Comparison of ENCODE assay signal across 13 cellular contexts in the genomic region with DNA sequence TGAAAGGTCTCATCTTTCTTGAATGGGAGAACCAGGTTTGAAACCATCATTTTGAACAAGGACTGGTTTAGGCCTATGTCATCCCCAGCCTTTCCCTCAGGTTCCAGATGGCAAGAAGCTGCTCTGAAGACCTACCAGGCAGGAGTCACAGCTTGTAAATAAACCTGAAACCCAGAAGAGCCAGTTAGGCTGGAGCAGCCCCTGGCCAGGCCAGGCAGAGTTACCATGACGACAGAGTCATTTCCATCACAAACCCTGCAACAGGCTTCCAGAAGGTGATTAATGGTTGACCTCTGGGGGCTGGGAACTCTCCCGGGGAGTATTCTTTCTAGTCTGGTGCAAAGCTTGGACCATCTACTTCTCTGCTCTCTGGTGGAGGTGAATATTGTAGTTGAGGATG.
DNase-seq lines count a peak whose midpoint lies in the region; ATAC-seq and TF ChIP-seq lines count a peak whose summit lies in the region.
"Had no signal": no experiment of that assay in that cellular context is flagged by ENCODE, and none has a peak within 500 bp of the region (broad histone marks: within the 10 kb centered on the region; RNA-seq: fewer than 3 reads in every experiment).

No MANE protein-coding gene starts in this region.

- H3K36me3 ChIP-seq in BE2C (no peaks in the 10 kb centered on the region), mesodermal cell (ENCODE audit: control insufficient read depth, insufficient read depth, low read length) (no peaks in the 10 kb centered on the region)
- H3K36me3 ChIP-seq: upper lobe of left lung had no signal

- no peaks in the 10 kb centered on the region for H3K4me1 Mint-ChIP-seq in stimulated activated naive B cell treated with anti-CD40 and anti-IgM and Interleukin-4, amounts not matched to agents 10 μg/mL and 1 μg/mL and 100 μg/mL, for 72 hours
- H3K4me1 Mint-ChIP-seq: activated naive CD8-positive, alpha-beta T cell treated with anti-CD3 and anti-CD28 coated beads for 36 hours had no signal

- no peak overlapping the region for H3K4me3 ChIP-seq in BE2C (ENCODE audit: low read depth, low read length)
- H3K4me3 ChIP-seq in mesodermal cell (ENCODE audit: extremely low read depth, insufficient read depth, low read length, poor library complexity, severe bottlenecking), result no peak overlapping the region
- H3K4me3 ChIP-seq: upper lobe of left lung had no signal

- WGBS in mesodermal cell (ENCODE audit: insufficient coverage in 2 of 2), 2 experiments, result 20% methylated on average over 1 of the region's 2 CpGs

- no peaks in the 10 kb centered on the region for H3K9me3 Mint-ChIP-seq in stimulated activated naive B cell treated with anti-CD40 and anti-IgM and Interleukin-4, amounts not matched to agents 10 μg/mL and 1 μg/mL and 100 μg/mL, for 72 hours
- H3K9me3 Mint-ChIP-seq: activated naive CD8-positive, alpha-beta T cell treated with anti-CD3 and anti-CD28 coated beads for 36 hours had no signal

- no peak overlapping the region for H3K4me3 Mint-ChIP-seq in stimulated activated naive B cell treated with anti-CD40 and anti-IgM and Interleukin-4, amounts not matched to agents 10 μg/mL and 1 μg/mL and 100 μg/mL, for 72 hours
- H3K4me3 Mint-ChIP-seq: activated naive CD8-positive, alpha-beta T cell treated with anti-CD3 and anti-CD28 coated beads for 36 hours had no signal

- no peaks in the 10 kb centered on the region for H3K36me3 Mint-ChIP-seq in stimulated activated naive B cell treated with anti-CD40 and anti-IgM and Interleukin-4, amounts not matched to agents 10 μg/mL and 1 μg/mL and 100 μg/mL, for 72 hours
- H3K36me3 Mint-ChIP-seq: activated naive CD8-positive, alpha-beta T cell treated with anti-CD3 and anti-CD28 coated beads for 36 hours had no signal

- TF ChIP-seq CTCF in BE2C (IDR thresholded peaks at IDR 0.05; ENCODE audit: low read depth, low read length), result no peak

- H3K27ac ChIP-seq in mesodermal cell (ENCODE audit: low read depth, low read length, severe bottlenecking), result peak overlapping the region; percentile 51
- H3K27ac ChIP-seq: epithelial cell of prostate, upper lobe of left lung had no signal

- H3K27me3 Mint-ChIP-seq in stimulated activated naive B cell treated with anti-CD40 and anti-IgM and Interleukin-4, amounts not matched to agents 10 μg/mL and 1 μg/mL and 100 μg/mL, for 72 hours, result peaks cover 9 to 10% of the 10 kb centered on the region in 2 donors

- H3K27ac Mint-ChIP-seq in stimulated activated naive B cell treated with anti-CD40 and anti-IgM and Interleukin-4, amounts not matched to agents 10 μg/mL and 1 μg/mL and 100 μg/mL, for 72 hours, result no peak overlapping the region
- H3K27ac Mint-ChIP-seq: activated naive CD8-positive, alpha-beta T cell treated with anti-CD3 and anti-CD28 coated beads for 36 hours had no signal

- DNase-seq in BE2C (peak; percentile 62), M059J (ENCODE audit: low read depth) (peak; percentile 20), astrocyte of the hippocampus (ENCODE audit: low read depth, low spot score) (peak; percentile 53), nucleus accumbens (lab: John Stamatoyannopoulos, UW) (no peak)
- DNase-seq in stimulated activated naive B cell treated with anti-CD40 and anti-IgM and Interleukin-4, amounts not matched to agents 10 μg/mL and 1 μg/mL and 100 μg/mL, for 72 hours, result no peak
- DNase-seq in stimulated activated CD4-positive, alpha-beta T cell treated with anti-CD3 and anti-CD28 coated beads, Interleukin-15, amount 100 ng/mL, for 24 hours, result no peak
- DNase-seq: activated CD8-positive, alpha-beta memory T cell treated with anti-CD3 and anti-CD28 coated beads, Interleukin-2, amount 50 U/mL, for 48 hours; activated naive CD8-positive, alpha-beta T cell treated with anti-CD3 and anti-CD28 coated beads for 36 hours; Caco-2 had no signal

- ATAC-seq in HG02870 (IDR thresholded peaks at IDR 0.05; ENCODE audit: unreplicated experiment), result no peak
- no peak for ATAC-seq in stimulated activated naive B cell treated with anti-CD40 and anti-IgM and Interleukin-4, amounts not matched to agents 10 μg/mL and 1 μg/mL and 100 μg/mL, for 72 hours (replicated peaks)

- H3K9me3 ChIP-seq in BE2C (no peaks in the 10 kb centered on the region), mesodermal cell (ENCODE audit: control insufficient read depth, low read length) (no peaks in the 10 kb centered on the region)
- H3K9me3 ChIP-seq: Caco-2, upper lobe of left lung had no signal

- H3K4me1 ChIP-seq in BE2C (peaks cover 17% of the 10 kb centered on the region), mesodermal cell (ENCODE audit: control insufficient read depth, insufficient read depth, low read length, poor library complexity, severe bottlenecking) (peaks cover 15% of the 10 kb centered on the region)
- H3K4me1 ChIP-seq: Caco-2 had no signal

- no peaks in the 10 kb centered on the region for H3K27me3 ChIP-seq in BE2C
- H3K27me3 ChIP-seq: upper lobe of left lung had no signal

Comparison
In these comparisons a context has a peak if more than half of its experiments do, and no peak if none do; other contexts are left out.
1. DNase-seq: peak in BE2C (single experiment), M059J (single experiment) and astrocyte of the hippocampus (single experiment); none in nucleus accumbens (0 of 56), stimulated activated naive B cell treated with anti-CD40 and anti-IgM and Interleukin-4, amounts not matched to agents 10 μg/mL and 1 μg/mL and 100 μg/mL, for 72 hours (single experiment) and stimulated activated CD4-positive, alpha-beta T cell treated with anti-CD3 and anti-CD28 coated beads, Interleukin-15, amount 100 ng/mL, for 24 hours (single experiment).